In the genomic region with DNA sequence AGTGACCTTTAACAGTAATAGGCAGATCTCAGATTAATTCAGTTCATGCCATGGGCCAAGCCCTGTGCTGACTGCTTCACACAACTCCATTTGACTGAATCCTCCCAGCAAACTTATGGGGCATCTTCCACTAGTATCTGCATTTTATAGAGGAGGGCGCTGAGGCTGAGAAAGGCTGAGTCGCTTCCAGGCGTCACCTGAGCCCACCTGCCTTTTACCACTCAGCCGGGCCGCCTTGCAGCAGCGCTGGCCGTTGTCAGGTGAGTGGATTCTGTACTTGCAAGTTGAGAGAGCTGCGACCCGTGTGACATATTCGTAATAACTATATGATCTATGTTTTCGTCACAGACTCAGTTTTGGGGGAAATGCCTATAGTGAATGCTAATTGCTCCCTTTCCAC, we compare ENCODE assay signal across 19 cellular contexts. TPM values are rescaled to one million over a fixed set of nuclear protein-coding genes. Genes with fewer than 3 reads are reported as not detected.
DNase-seq lines count a peak whose midpoint lies in the region; ATAC-seq, FAIRE-seq and TF ChIP-seq lines count a peak whose summit lies in the region.
"Had no signal": no experiment of that assay in that cellular context is flagged by ENCODE, and none has a peak within 500 bp of the region (broad histone marks: within the 10 kb centered on the region; RNA-seq: fewer than 3 reads in every experiment).

No MANE protein-coding gene starts in this region.

- H3K9me3 ChIP-seq in cardiac muscle cell (ENCODE audit: low read depth) (no peaks in the 10 kb centered on the region), astrocyte (ENCODE audit: insufficient read depth, low read depth, low read length) (no peaks in the 10 kb centered on the region), kidney (ENCODE audit: control insufficient read depth in 1 of 2, low read length in 2 of 2) (no peaks in the 10 kb centered on the region), BE2C (no peaks in the 10 kb centered on the region)

- H4K20me1 ChIP-seq in astrocyte (ENCODE audit: insufficient read depth, low read length), result peaks cover 6% of the 10 kb centered on the region

- H3K27ac ChIP-seq in cardiac muscle cell, result peak overlapping the region; percentile 85
- H3K27ac ChIP-seq in astrocyte (ENCODE audit: low read depth, low read length), result no peak overlapping the region
- no peak overlapping the region for H3K27ac ChIP-seq in kidney (ENCODE audit: low read depth in 2 of 2, low read length in 2 of 2)
- H3K27ac ChIP-seq: GM23248 had no signal

- H3K4me1 Mint-ChIP-seq in astrocyte (ENCODE audit: low read depth, unreplicated experiment), result no peaks in the 10 kb centered on the region
- H3K4me1 Mint-ChIP-seq in type B pancreatic cell (ENCODE audit: unreplicated experiment), result no peaks in the 10 kb centered on the region
- H3K4me1 Mint-ChIP-seq: IgD-negative memory B cell had no signal

- intact Hi-C loops in Right ventricle myocardium inferior (cut with DNase I) (no loop called here), kidney (cut with DNase I) (no loop called here)

- H3K36me3 ChIP-seq in cardiac muscle cell (no peaks in the 10 kb centered on the region), astrocyte (ENCODE audit: insufficient read depth, low read length) (peaks cover 5% of the 10 kb centered on the region), kidney (ENCODE audit: control insufficient read depth in 1 of 2, insufficient read depth in 2 of 2, low read length in 2 of 2) (peaks cover 0 to 5% of the 10 kb centered on the region in 2 donors), BE2C (no peaks in the 10 kb centered on the region; the same call in none of the 2 replicates)

- no peak overlapping the region for H3K4me3 ChIP-seq in cardiac muscle cell
- H3K4me3 ChIP-seq in astrocyte (ENCODE audit: insufficient read depth, low read depth, low read length), result no peak overlapping the region
- no peak overlapping the region for H3K4me3 ChIP-seq in kidney (ENCODE audit: low read length in 2 of 2)
- no peak overlapping the region for H3K4me3 ChIP-seq in BE2C (ENCODE audit: low read depth, low read length)
- H3K4me3 ChIP-seq: GM23248 had no signal

- H3K36me3 Mint-ChIP-seq in astrocyte (ENCODE audit: low read depth, unreplicated experiment), result peaks cover 30% of the 10 kb centered on the region
- H3K36me3 Mint-ChIP-seq in type B pancreatic cell, result peaks cover 21% of the 10 kb centered on the region

- no peaks in the 10 kb centered on the region for H3K9me3 Mint-ChIP-seq in astrocyte (ENCODE audit: unreplicated experiment)
- peaks cover under 1% of the 10 kb centered on the region for H3K9me3 Mint-ChIP-seq in type B pancreatic cell
- H3K9me3 Mint-ChIP-seq: CD4-positive, alpha-beta T cell; IgD-negative memory B cell had no signal

- H3K4me3 Mint-ChIP-seq in astrocyte (ENCODE audit: unreplicated experiment) (peak overlapping the region; percentile 62), type B pancreatic cell (no peak overlapping the region)
- H3K4me3 Mint-ChIP-seq: CD4-positive, alpha-beta T cell; IgD-negative memory B cell had no signal

- FAIRE-seq in astrocyte (lab: Jason Lieb, UNC), result no peak
- FAIRE-seq in kidney (lab: Jason Lieb, UNC), result no peak
- FAIRE-seq: GM12892, GM19239 had no signal

- H3K4me2 ChIP-seq in astrocyte (ENCODE audit: low read length), result no peak overlapping the region

- no peaks in the 10 kb centered on the region for H3K27me3 Mint-ChIP-seq in astrocyte (ENCODE audit: low read depth, unreplicated experiment)
- H3K27me3 Mint-ChIP-seq in type B pancreatic cell, result no peaks in the 10 kb centered on the region
- H3K27me3 Mint-ChIP-seq: CD4-positive, alpha-beta T cell; IgD-negative memory B cell had no signal

- no peak overlapping the region for H2AFZ ChIP-seq in astrocyte (ENCODE audit: low read depth, low read length)
- H2AFZ ChIP-seq: GM23248 had no signal

- ATAC-seq in Right ventricle myocardium inferior (no peak), HG03097 (IDR thresholded peaks at IDR 0.05; ENCODE audit: low FRiP score, unreplicated experiment) (no peak), GM21723 (IDR thresholded peaks at IDR 0.05; ENCODE audit: unreplicated experiment) (no peak)

- no peak for TF ChIP-seq CTCF in cardiac muscle cell (IDR thresholded peaks at IDR 0.05; ENCODE audit: low read depth, low read length)
- no peak for TF ChIP-seq CTCF in astrocyte (IDR thresholded peaks at IDR 0.05; ENCODE audit: insufficient read depth, low read depth, low read length)
- TF ChIP-seq CTCF in kidney (IDR thresholded peaks at IDR 0.05; ENCODE audit: borderline replicate concordance, extremely low read depth, insufficient read depth), result no peak
- no peak for TF ChIP-seq CTCF in type B pancreatic cell (conservative IDR thresholded peaks at IDR 0.05)
- no peak for TF ChIP-seq CTCF in BE2C (IDR thresholded peaks at IDR 0.05; ENCODE audit: low read depth, low read length)

- H3K9ac ChIP-seq in astrocyte (ENCODE audit: low read length) (no peak overlapping the region), kidney (ENCODE audit: low read length in 2 of 2) (no peak overlapping the region)
- H3K9ac ChIP-seq: GM23248 had no signal

- no peaks in the 10 kb centered on the region for H3K79me2 ChIP-seq in astrocyte (ENCODE audit: insufficient read depth, low read length)

- DNase-seq in cardiac muscle cell (ENCODE audit: low read depth in 1 of 2, low spot score in 1 of 2) (no peak), Right ventricle myocardium inferior (ENCODE audit: missing footprints) (no peak), astrocyte (ENCODE audit: low read depth) (no peak), kidney (peak; percentile 58), type B pancreatic cell (ENCODE audit: extremely low spot score, unreplicated experiment) (no peak), BE2C (no peak)
- DNase-seq: 8988T; AML-193; C1 segment of cervical spinal cord; Calu3; CD4-positive, alpha-beta T cell; DMS 273 treated with DMSO at 0.1 percent for 48 hours; GM23248; H7 had no signal

- H3K27ac Mint-ChIP-seq in astrocyte (ENCODE audit: unreplicated experiment), result no peak overlapping the region
- peak overlapping the region; percentile 58 for H3K27ac Mint-ChIP-seq in type B pancreatic cell
- H3K27ac Mint-ChIP-seq: CD4-positive, alpha-beta T cell; IgD-negative memory B cell had no signal

- H3K27me3 ChIP-seq in cardiac muscle cell (no peaks in the 10 kb centered on the region), astrocyte (ENCODE audit: insufficient read depth, low read length) (no peaks in the 10 kb centered on the region), BE2C (no peaks in the 10 kb centered on the region)

- H3K4me1 ChIP-seq in cardiac muscle cell (ENCODE audit: low read depth), result peaks cover 14% of the 10 kb centered on the region
- H3K4me1 ChIP-seq in astrocyte (ENCODE audit: insufficient read depth, low read length), result peaks cover 10% of the 10 kb centered on the region
- no peaks in the 10 kb centered on the region for H3K4me1 ChIP-seq in kidney (ENCODE audit: control insufficient read depth in 1 of 2, insufficient read depth in 1 of 2, low read depth in 1 of 2, low read length in 2 of 2)
- peaks cover 4% of the 10 kb centered on the region; the same call in 1 of the 2 replicates for H3K4me1 ChIP-seq in BE2C

RNA-seq across cellular contexts. Expression of a gene that starts 59.3 kb away (rescaled TPM):
- total RNA-seq in cardiac muscle cell, result 7.7 and 15.8 TPM in 2 replicates
- 2.9 and 6.9 TPM in 2 replicates for polyA plus RNA-seq in cardiac muscle cell
- total RNA-seq in Right ventricle myocardium inferior, result 9.1 TPM
- total RNA-seq in astrocyte, result 1.2 and 1.7 TPM in 2 replicates
- 9.3 TPM for total RNA-seq in kidney
- polyA plus RNA-seq in kidney (ENCODE audit: insufficient read depth, low read depth, low replicate concordance), result 2.4 TPM
- 6.8 and 14.4 TPM in 2 replicates for total RNA-seq in type B pancreatic cell (ENCODE audit: low replicate concordance)
- not detected for polyA plus RNA-seq in BE2C (2012; ENCODE audit: insufficient read depth, insufficient read length, low read depth)
- total RNA-seq: GM23248 had no signal
- polyA plus RNA-seq: GM23248 had no signal
